Comparison of ENCODE assay signal across 17 cellular contexts in the genomic region with DNA sequence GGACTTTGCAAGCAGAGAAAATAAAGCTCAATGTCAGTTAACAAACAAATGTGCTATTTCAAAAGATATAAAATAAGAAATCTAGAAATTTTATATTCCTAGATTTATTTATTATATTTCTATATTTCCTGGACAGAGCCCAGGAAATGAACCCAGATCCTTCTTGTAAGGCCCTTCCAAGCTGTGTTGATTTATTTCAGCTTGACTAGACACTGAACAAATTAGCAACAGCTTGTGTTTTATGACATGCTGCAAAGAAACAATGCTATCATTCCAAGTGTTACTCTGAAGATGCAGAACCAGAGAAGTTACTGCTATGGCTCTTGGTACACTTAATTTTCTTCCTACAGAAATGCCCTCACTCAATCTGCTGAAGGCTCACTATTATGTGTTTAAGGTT. TPM values are rescaled to one million over a fixed set of nuclear protein-coding genes. Genes with fewer than 3 reads are reported as not detected.
DNase-seq lines count a peak whose midpoint lies in the region; ATAC-seq and TF ChIP-seq lines count a peak whose summit lies in the region.
"Had no signal": no experiment of that assay in that cellular context is flagged by ENCODE, and none has a peak within 500 bp of the region (broad histone marks: within the 10 kb centered on the region; RNA-seq: fewer than 3 reads in every experiment).

No MANE protein-coding gene starts in this region.

- H4K20me1 ChIP-seq in GM23248 (ENCODE audit: insufficient read depth), result no peaks in the 10 kb centered on the region; the same call in 1 of the 2 replicates

- peak overlapping the region; percentile 54 to 91 (median 66) for H3K27ac Mint-ChIP-seq in immature natural killer cell
- H3K27ac Mint-ChIP-seq: CD8-positive, alpha-beta T cell had no signal

- no peaks in the 10 kb centered on the region for H3K27me3 ChIP-seq in GM23248 (replicated peaks; ENCODE audit: insufficient read depth)
- H3K27me3 ChIP-seq in uterus, result no peaks in the 10 kb centered on the region
- H3K27me3 ChIP-seq: BE2C, SJCRH30 had no signal

- H3K4me1 ChIP-seq in GM23248 (ENCODE audit: insufficient read depth) (peaks cover 43% of the 10 kb centered on the region), uterus (peaks cover 21 to 26% of the 10 kb centered on the region in 2 donors)
- H3K4me1 ChIP-seq: BE2C, SJCRH30 had no signal

- peak overlapping the region; percentile 22 for H3K4me2 ChIP-seq in GM23248 (ENCODE audit: unreplicated experiment)

- H2AFZ ChIP-seq in GM23248, result no peak overlapping the region

- no peak overlapping the region for H3K4me3 ChIP-seq in GM23248
- H3K4me3 ChIP-seq in uterus, result no peak overlapping the region
- H3K4me3 ChIP-seq: SJCRH30 had no signal

- DNase-seq in GM23248 (no peak), RPMI7951 (ENCODE audit: low read depth) (peak; percentile 39), immature natural killer cell (no peak), uterus (no peak), NOMO-1 (lab: John Stamatoyannopoulos, UW; ENCODE audit: unreplicated experiment in 2 of 2) (no peak), germinal center (ENCODE audit: low spot score) (no peak)
- DNase-seq: BE2C; CD8-positive, alpha-beta T cell; GOT3; NCI-H1092; NCI-H2081 treated with DMSO at 0.1 percent for 48 hours; NCI-H226; NCI-H69; OCI-M1; SJCRH30 had no signal

- no peaks in the 10 kb centered on the region for H3K9me2 ChIP-seq in GM23248 (ENCODE audit: insufficient read depth)

- H3K36me3 Mint-ChIP-seq in immature natural killer cell, result peaks cover 4 to 7% (median 6%) of the 10 kb centered on the region in 3 donors

- intact Hi-C loops in uterus (cut with DNase I; ENCODE audit: low total_unique reads), result no loop called here

- H3K4me3 Mint-ChIP-seq in immature natural killer cell, result peak overlapping the region; percentile 29 to 75 (median 60)
- H3K4me3 Mint-ChIP-seq: CD8-positive, alpha-beta T cell had no signal

- peaks cover 0 to 11% (median 1%) of the 10 kb centered on the region in 3 donors for H3K27me3 Mint-ChIP-seq in immature natural killer cell (ENCODE audit: low read depth in 3 of 3)

- peaks cover 18% of the 10 kb centered on the region; the same call in 1 of the 2 replicates for H3F3A ChIP-seq in GM23248 (ENCODE audit: insufficient read depth)

- in situ Hi-C loops in GM23248 (cut with MboI), result no loop called here

- H3K4me1 Mint-ChIP-seq in immature natural killer cell, result peaks cover 85 to 94% of the 10 kb centered on the region in 2 donors

- H3K27ac ChIP-seq in GM23248, result no peak overlapping the region
- peak overlapping the region; percentile 68 to 74 for H3K27ac ChIP-seq in uterus
- H3K27ac ChIP-seq: RWPE1, SJCRH30 had no signal

- TF ChIP-seq POLR2A in uterus (IDR thresholded peaks at IDR 0.05), result no peak

- H3K9me3 ChIP-seq in GM23248 (ENCODE audit: low read depth), result no peaks in the 10 kb centered on the region
- H3K9me3 ChIP-seq in uterus, result no peaks in the 10 kb centered on the region
- H3K9me3 ChIP-seq: BE2C, SJCRH30 had no signal

- H3K9me3 Mint-ChIP-seq in immature natural killer cell, result no peaks in the 10 kb centered on the region
- H3K9me3 Mint-ChIP-seq: CD8-positive, alpha-beta T cell had no signal

- no peak for ATAC-seq in HG02885 (IDR thresholded peaks at IDR 0.05; ENCODE audit: poor library complexity, unreplicated experiment)
- ATAC-seq: CD8-positive, alpha-beta T cell had no signal

- no peak overlapping the region for H3K9ac ChIP-seq in GM23248

- H3K36me3 ChIP-seq in GM23248 (ENCODE audit: low read depth) (no peaks in the 10 kb centered on the region), uterus (no peaks in the 10 kb centered on the region)
- H3K36me3 ChIP-seq: BE2C, SJCRH30 had no signal

- H3K79me2 ChIP-seq in GM23248 (ENCODE audit: insufficient read depth), result peaks cover 97% of the 10 kb centered on the region

- no peak for TF ChIP-seq CTCF in uterus (IDR thresholded peaks at IDR 0.05)

RNA-seq across cellular contexts. Expression of a gene that starts 6.2 kb away (rescaled TPM):
- total RNA-seq in GM23248 (2014; rRNA removed; shearing (Covaris generic)), result 25.4 and 26.5 TPM in 2 replicates
- polyA plus RNA-seq in GM23248 (2016; fragmentation: Nextera tagmentation; extraction: Ambion mirVana) (16.2 and 17.7 TPM in 2 replicates), immature natural killer cell (100 to 1,000 TPM; 141 to 245 (median 183) TPM)
- 4.5 and 7.3 TPM in 2 replicates for total RNA-seq in RPMI7951 (2014; rRNA removed; shearing (Covaris generic))
- total RNA-seq in uterus, result 100 to 1,000 TPM in 3 of 4 donors, 10 to 100 TPM in 1; 87.8 to 388 (median 212) TPM
